ENCODE assay signal across 18 cellular contexts in the genomic region with DNA sequence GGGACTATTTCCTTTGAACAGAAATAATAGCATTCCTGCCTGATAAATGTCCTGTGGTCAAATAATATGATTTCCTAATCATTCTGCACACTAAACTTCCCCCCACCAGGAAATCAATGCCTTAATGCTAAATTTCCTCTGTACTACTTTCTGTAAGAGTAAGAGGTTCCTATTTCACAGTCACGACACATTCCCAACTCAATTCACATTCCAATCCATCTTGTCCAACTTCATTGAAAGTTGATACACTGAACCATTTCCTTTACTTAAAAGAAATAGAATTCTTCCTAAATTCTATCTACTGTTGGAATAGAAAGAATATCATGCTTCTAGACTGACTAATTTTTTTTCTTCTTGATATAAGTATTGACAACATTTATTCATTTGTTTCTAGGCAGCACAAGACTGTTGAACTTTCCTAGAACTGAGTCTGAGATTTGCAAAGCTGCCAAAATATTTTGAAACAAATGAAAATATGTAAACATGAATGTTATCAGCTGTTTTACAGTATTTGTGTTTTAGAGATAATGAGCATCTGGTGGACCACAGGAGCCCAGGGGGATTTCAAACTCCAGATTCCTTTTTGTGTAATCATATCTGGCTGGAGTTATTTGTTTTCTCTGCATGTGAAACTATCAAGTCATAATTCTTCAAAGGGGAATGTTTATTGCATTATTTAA.
DNase-seq lines count a peak whose midpoint lies in the region; ATAC-seq and TF ChIP-seq lines count a peak whose summit lies in the region.
"Had no signal": no experiment of that assay in that cellular context is flagged by ENCODE, and none has a peak within 500 bp of the region (broad histone marks: within the 10 kb centered on the region; RNA-seq: fewer than 3 reads in every experiment).

No MANE protein-coding gene starts in this region.

- intact Hi-C loops in left ventricle myocardium superior (cut with micrococcal nuclease), result no loop called here

- H3K36me3 ChIP-seq in right atrium auricular region, result no peaks in the 10 kb centered on the region

- H3K4me1 ChIP-seq in right atrium auricular region, result peaks cover 0 to 5% of the 10 kb centered on the region in 2 donors

- H3K27me3 ChIP-seq in right atrium auricular region, result no peaks in the 10 kb centered on the region

- H3K27ac ChIP-seq in right atrium auricular region (no peak overlapping the region), VCaP (peak overlapping the region; percentile 44)

- peak; percentile 38 for ATAC-seq in left ventricle myocardium superior
- ATAC-seq: activated CD8-positive, alpha-beta memory T cell treated with anti-CD3 and anti-CD28 coated beads, Interleukin-2, amount 10 ng/mL, durations not matched to agents 7 days and 5 days; activated naive CD4-positive, alpha-beta T cell treated with anti-CD3 and anti-CD28 coated beads, Interleukin-2, amount 50 U/mL, for 72 hours; stimulated activated naive B cell treated with anti-CD40 and anti-IgM and Interleukin-4, amounts not matched to agents 10 μg/mL and 1 μg/mL and 100 μg/mL, for 72 hours had no signal

- H3K9me3 ChIP-seq in right atrium auricular region, result no peaks in the 10 kb centered on the region

- H3K4me3 ChIP-seq in right atrium auricular region, result no peak overlapping the region

- TF ChIP-seq CTCF in right atrium auricular region (IDR thresholded peaks at IDR 0.05), result no peak
- TF ChIP-seq CTCF in VCaP (conservative IDR thresholded peaks at IDR 0.05), result no peak

- DNase-seq in left ventricle myocardium superior (no peak), right atrium auricular region (ENCODE audit: low spot score) (no peak), fibroblast of the conjunctiva (ENCODE audit: low read depth) (peak; percentile 55), stromal cell of bone marrow (ENCODE audit: low read depth) (peak; percentile 61), globus pallidus (ENCODE audit: low spot score) (no peak), kidney glomerular epithelial cell (lab: John Stamatoyannopoulos, UW) (no peak)
- no peak for DNase-seq in activated CD8-positive, alpha-beta memory T cell treated with anti-CD3 and anti-CD28 coated beads, Interleukin-2, amount 50 U/mL, for 48 hours
- DNase-seq: activated CD8-positive, alpha-beta memory T cell treated with anti-CD3 and anti-CD28 coated beads, Interleukin-2, amount 10 ng/mL, durations not matched to agents 7 days and 5 days; DND-41; effector CD4-positive, alpha-beta T cell; hypothalamus; NCI-H1436; NCI-H524 treated with DMSO at 0.1 percent for 48 hours; SIG-M5; stimulated activated CD4-positive, alpha-beta T cell treated with anti-CD3 and anti-CD28 coated beads, Interleukin-4, amount 100 ng/mL, for 24 hours; stimulated activated naive B cell treated with anti-CD40 and anti-IgM and Interleukin-4, amounts not matched to agents 10 μg/mL and 1 μg/mL and 100 μg/mL, for 72 hours had no signal

Comparison
In these comparisons a context has a peak if more than half of its experiments do, and no peak if none do; other contexts are left out.
1. DNase-seq: peak in fibroblast of the conjunctiva (single experiment) and stromal cell of bone marrow (single experiment); none in left ventricle myocardium superior (single experiment), right atrium auricular region (single experiment), globus pallidus (single experiment), kidney glomerular epithelial cell (single experiment) and activated CD8-positive, alpha-beta memory T cell treated with anti-CD3 and anti-CD28 coated beads, Interleukin-2, amount 50 U/mL, for 48 hours (single experiment).